ENCODE assay signal across 8 cellular contexts in genomic region chr2:136000502-136000901, GRCh38.
DNase-seq lines count a peak whose midpoint lies in the region; ATAC-seq and TF ChIP-seq lines count a peak whose summit lies in the region.

No MANE protein-coding gene starts in this region.

- no peak for TF ChIP-seq CTCF in GM12865 (IDR thresholded peaks at IDR 0.05; ENCODE audit: insufficient read depth, low read depth, low read length, missing control alignments)

- no peak overlapping the region for H3K4me3 ChIP-seq in GM12865 (ENCODE audit: low read depth, low read length)
- H3K4me3 ChIP-seq in effector memory CD4-positive, alpha-beta T cell (ENCODE audit: insufficient read depth, low read depth, low read length, poor library complexity, severe bottlenecking), result no peak overlapping the region

- DNase-seq in GM12865 (ENCODE audit: low read depth) (peak; percentile 51), left kidney (ENCODE audit: low read depth, low spot score) (peak; percentile 16), SIG-M5 treated with dmso at 0.1 percent for 504 hours (lab: John Stamatoyannopoulos, UW; ENCODE audit: unreplicated experiment) (no peak), Kasumi-1 (lab: John Stamatoyannopoulos, UW) (no peak)
- DNase-seq in activated CD4-positive, CD25-positive, alpha-beta regulatory T cell (lab: John Stamatoyannopoulos, UW), result no peak
- DNase-seq in effector memory CD4-positive, alpha-beta T cell, result no peak

- H3K36me3 ChIP-seq in effector memory CD4-positive, alpha-beta T cell (ENCODE audit: control insufficient read depth, insufficient read depth, low read length), result no peaks in the 10 kb centered on the region

- ATAC-seq in GM21390 (IDR thresholded peaks at IDR 0.05; ENCODE audit: unreplicated experiment), result peak; percentile 47
- peak; percentile 58 for ATAC-seq in HG03571 (IDR thresholded peaks at IDR 0.05; ENCODE audit: unreplicated experiment)

- H3K27me3 ChIP-seq in effector memory CD4-positive, alpha-beta T cell (replicated peaks; ENCODE audit: control insufficient read depth, insufficient read depth, low read length, poor library complexity, severe bottlenecking), result no peaks in the 10 kb centered on the region

- peaks cover 5% of the 10 kb centered on the region for H3K4me1 ChIP-seq in effector memory CD4-positive, alpha-beta T cell (ENCODE audit: control insufficient read depth, insufficient read depth, low read length, poor library complexity, severe bottlenecking)

- H3K27ac ChIP-seq in effector memory CD4-positive, alpha-beta T cell (ENCODE audit: insufficient read depth, low read length, poor library complexity, severe bottlenecking), result no peak overlapping the region

- no peaks in the 10 kb centered on the region for H3K9me3 ChIP-seq in effector memory CD4-positive, alpha-beta T cell (ENCODE audit: control insufficient read depth, low read length)

Comparison
In these comparisons a context has a peak if more than half of its experiments do, and no peak if none do; other contexts are left out.
1. DNase-seq: peak in GM12865 (single experiment) and left kidney (single experiment); none in SIG-M5 treated with dmso at 0.1 percent for 504 hours (single experiment), Kasumi-1 (0 of 2), activated CD4-positive, CD25-positive, alpha-beta regulatory T cell (0 of 4) and effector memory CD4-positive, alpha-beta T cell (0 of 3).